ENCODE assay signal across 1 cellular context in the genomic region with DNA sequence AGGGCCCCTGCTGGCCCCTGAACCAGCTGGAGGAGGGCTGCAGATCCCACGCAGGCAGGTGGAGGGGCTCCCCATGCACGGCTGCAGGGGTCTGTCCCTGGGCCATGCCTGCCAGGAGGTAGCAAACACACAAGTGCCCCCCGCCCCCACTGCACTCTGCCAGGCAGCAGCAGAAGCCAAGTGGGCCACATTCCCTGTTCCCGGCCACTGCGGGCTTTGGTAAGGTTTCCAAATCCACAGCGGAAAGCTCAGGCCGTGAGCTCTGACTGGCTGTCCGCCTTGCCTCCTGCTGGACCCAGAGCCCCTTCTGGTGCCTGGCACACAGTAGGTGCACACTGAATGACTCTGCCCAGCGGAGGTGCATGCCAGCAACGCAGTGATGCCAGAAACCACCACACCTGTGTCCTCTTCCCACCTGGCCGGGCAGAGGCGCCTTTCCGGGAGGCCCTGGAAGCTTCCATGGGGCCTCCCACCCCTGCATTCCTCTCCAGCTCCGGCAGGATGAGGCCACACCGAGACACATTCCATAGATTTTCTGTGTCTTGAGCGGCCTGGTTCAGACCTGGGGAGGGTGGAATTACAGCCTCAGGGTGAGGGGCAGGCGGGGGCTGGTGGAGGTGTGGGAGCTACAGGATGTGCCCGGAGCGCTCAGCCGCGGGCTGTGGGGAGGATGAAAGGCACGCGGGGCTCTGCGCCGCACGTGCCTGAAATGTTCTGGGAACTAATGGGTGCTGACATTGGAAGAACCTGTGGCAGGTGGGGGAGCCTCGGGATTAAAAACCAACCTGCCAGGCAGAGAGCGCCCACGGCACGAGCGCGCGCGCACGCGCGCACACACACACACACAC.
A peak's percentile ranks its signal among the peaks of the same experiment; 100 is the strongest.
TF ChIP-seq lines count a peak whose summit lies in the region.

No MANE protein-coding gene starts in this region.

TF ChIP-seq in GM23338, 12 proteins besides CTCF, POLR2A, EP300 and RAD21:
- TF ChIP-seq, protein P1, sequence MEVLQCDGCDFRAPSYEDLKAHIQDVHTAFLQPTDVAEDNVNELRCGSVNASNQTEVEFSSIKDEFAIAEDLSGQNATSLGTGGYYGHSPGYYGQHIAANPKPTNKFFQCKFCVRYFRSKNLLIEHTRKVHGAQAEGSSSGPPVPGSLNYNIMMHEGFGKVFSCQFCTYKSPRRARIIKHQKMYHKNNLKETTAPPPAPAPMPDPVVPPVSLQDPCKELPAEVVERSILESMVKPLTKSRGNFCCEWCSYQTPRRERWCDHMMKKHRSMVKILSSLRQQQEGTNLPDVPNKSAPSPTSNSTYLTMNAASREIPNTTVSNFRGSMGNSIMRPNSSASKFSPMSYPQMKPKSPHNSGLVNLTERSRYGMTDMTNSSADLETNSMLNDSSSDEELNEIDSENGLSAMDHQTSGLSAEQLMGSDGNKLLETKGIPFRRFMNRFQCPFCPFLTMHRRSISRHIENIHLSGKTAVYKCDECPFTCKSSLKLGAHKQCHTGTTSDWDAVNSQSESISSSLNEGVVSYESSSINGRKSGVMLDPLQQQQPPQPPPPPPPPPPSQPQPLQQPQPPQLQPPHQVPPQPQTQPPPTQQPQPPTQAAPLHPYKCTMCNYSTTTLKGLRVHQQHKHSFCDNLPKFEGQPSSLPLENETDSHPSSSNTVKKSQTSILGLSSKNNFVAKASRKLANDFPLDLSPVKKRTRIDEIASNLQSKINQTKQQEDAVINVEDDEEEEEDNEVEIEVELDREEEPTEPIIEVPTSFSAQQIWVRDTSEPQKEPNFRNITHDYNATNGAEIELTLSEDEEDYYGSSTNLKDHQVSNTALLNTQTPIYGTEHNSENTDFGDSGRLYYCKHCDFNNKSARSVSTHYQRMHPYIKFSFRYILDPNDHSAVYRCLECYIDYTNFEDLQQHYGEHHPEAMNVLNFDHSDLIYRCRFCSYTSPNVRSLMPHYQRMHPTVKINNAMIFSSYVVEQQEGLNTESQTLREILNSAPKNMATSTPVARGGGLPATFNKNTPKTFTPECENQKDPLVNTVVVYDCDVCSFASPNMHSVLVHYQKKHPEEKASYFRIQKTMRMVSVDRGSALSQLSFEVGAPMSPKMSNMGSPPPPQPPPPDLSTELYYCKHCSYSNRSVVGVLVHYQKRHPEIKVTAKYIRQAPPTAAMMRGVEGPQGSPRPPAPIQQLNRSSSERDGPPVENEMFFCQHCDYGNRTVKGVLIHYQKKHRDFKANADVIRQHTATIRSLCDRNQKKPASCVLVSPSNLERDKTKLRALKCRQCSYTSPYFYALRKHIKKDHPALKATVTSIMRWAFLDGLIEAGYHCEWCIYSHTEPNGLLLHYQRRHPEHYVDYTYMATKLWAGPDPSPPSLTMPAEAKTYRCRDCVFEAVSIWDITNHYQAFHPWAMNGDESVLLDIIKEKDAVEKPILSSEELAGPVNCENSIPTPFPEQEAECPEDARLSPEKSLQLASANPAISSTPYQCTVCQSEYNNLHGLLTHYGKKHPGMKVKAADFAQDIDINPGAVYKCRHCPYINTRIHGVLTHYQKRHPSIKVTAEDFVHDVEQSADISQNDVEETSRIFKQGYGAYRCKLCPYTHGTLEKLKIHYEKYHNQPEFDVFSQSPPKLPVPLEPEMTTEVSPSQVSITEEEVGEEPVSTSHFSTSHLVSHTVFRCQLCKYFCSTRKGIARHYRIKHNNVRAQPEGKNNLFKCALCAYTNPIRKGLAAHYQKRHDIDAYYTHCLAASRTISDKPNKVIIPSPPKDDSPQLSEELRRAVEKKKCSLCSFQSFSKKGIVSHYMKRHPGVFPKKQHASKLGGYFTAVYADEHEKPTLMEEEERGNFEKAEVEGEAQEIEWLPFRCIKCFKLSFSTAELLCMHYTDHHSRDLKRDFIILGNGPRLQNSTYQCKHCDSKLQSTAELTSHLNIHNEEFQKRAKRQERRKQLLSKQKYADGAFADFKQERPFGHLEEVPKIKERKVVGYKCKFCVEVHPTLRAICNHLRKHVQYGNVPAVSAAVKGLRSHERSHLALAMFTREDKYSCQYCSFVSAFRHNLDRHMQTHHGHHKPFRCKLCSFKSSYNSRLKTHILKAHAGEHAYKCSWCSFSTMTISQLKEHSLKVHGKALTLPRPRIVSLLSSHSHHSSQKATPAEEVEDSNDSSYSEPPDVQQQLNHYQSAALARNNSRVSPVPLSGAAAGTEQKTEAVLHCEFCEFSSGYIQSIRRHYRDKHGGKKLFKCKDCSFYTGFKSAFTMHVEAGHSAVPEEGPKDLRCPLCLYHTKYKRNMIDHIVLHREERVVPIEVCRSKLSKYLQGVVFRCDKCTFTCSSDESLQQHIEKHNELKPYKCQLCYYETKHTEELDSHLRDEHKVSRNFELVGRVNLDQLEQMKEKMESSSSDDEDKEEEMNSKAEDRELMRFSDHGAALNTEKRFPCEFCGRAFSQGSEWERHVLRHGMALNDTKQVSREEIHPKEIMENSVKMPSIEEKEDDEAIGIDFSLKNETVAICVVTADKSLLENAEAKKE (CRISPR knock-in tag; IDR thresholded peaks at IDR 0.05): 0 out of 2 replicates have a peak, but pooled peaks have one; percentile 20
- TF ChIP-seq, protein P2, sequence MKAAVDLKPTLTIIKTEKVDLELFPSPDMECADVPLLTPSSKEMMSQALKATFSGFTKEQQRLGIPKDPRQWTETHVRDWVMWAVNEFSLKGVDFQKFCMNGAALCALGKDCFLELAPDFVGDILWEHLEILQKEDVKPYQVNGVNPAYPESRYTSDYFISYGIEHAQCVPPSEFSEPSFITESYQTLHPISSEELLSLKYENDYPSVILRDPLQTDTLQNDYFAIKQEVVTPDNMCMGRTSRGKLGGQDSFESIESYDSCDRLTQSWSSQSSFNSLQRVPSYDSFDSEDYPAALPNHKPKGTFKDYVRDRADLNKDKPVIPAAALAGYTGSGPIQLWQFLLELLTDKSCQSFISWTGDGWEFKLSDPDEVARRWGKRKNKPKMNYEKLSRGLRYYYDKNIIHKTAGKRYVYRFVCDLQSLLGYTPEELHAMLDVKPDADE (IDR thresholded peaks at IDR 0.05): peak; percentile 54; the same call in 1 of the 2 replicates
- no peak; the same call in 1 of the 2 replicates for TF ChIP-seq POLR2AphosphoS5 (IDR thresholded peaks at IDR 0.05; ENCODE audit: low read depth)
